29 cellular contexts compared by ENCODE assay signal in the genomic region with DNA sequence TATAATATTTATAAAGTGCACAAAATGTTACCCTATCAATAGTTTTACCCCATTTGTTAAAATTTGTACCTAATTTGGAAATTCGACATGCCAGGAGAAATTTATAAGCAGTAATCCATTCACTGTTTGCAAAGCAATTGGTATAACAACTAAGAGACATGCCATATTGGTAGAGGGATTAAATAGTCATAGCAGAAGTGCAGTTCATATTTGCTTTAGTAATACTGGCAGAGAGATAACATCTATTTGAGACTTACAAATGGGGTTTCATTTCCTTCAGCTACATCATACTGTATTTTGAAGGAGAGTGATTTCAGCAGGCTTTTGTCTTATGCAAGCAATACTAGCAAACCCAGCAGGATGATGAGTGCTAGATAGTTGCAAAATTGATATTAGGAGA.
DNase-seq lines count a peak whose midpoint lies in the region; ATAC-seq lines count a peak whose summit lies in the region.
"Had no signal": no experiment of that assay in that cellular context is flagged by ENCODE, and none has a peak within 500 bp of the region (broad histone marks: within the 10 kb centered on the region; RNA-seq: fewer than 3 reads in every experiment).

No MANE protein-coding gene starts in this region.

- H3K4me1 Mint-ChIP-seq in activated naive CD4-positive, alpha-beta T cell treated with anti-CD3 and anti-CD28 coated beads, Interleukin-2, amount 10 ng/mL, durations not matched to agents 7 days and 5 days = no peaks in the 10 kb centered on the region
- H3K4me1 Mint-ChIP-seq: nephron; stimulated activated effector memory CD8-positive, alpha-beta T cell treated with anti-CD3 and anti-CD28 coated beads, Interleukin-12 subunit alpha, Interleukin-12 subunit beta, amount 100 ng/mL, for 72 hours; T-helper 17 cell had no signal

- ATAC-seq in GM21619 (IDR thresholded peaks at IDR 0.05; ENCODE audit: unreplicated experiment) = no peak
- ATAC-seq: activated T-cell treated with anti-CD3 and anti-CD28 coated beads, Interleukin-2, amount 50 U/mL, for 72 hours; effector memory CD8-positive, alpha-beta T cell; left colon; psoas muscle; SK-N-SH treated with all-trans-retinoic acid at 6 μM for 48 hours; stimulated activated effector memory CD8-positive, alpha-beta T cell treated with anti-CD3 and anti-CD28 coated beads, Interleukin-12 subunit alpha, Interleukin-12 subunit beta, amount 100 ng/mL, for 72 hours; T-helper 17 cell had no signal

- no peak overlapping the region for H3K4me3 Mint-ChIP-seq in activated naive CD4-positive, alpha-beta T cell treated with anti-CD3 and anti-CD28 coated beads, Interleukin-2, amount 10 ng/mL, durations not matched to agents 7 days and 5 days
- H3K4me3 Mint-ChIP-seq: activated CD4-positive, alpha-beta memory T cell treated with anti-CD3 and anti-CD28 coated beads for 36 hours; activated T-cell treated with anti-CD3 and anti-CD28 coated beads, Interleukin-2, amount 50 U/mL, for 72 hours; effector memory CD8-positive, alpha-beta T cell; nephron; stimulated activated effector memory CD8-positive, alpha-beta T cell treated with anti-CD3 and anti-CD28 coated beads, Interleukin-12 subunit alpha, Interleukin-12 subunit beta, amount 100 ng/mL, for 72 hours; T-helper 17 cell had no signal

- DNase-seq in NCI-H1105 treated with DMSO at 0.1 percent for 48 hours (lab: John Stamatoyannopoulos, UW) (peak; percentile 18), NCI-H1105 (lab: John Stamatoyannopoulos, UW) (no peak), NCI-H1092 treated with DMSO at 0.1 percent for 48 hours (lab: John Stamatoyannopoulos, UW) (peak; percentile 78), NCI-H69 (lab: John Stamatoyannopoulos, UW) (peak; percentile 64), SHP77 (lab: John Stamatoyannopoulos, UW) (peak; percentile 85 to 94)
- no peak for DNase-seq in activated effector memory CD4-positive, alpha-beta T cell treated with anti-CD3 and anti-CD28 coated beads, Interleukin-2, amount 50 U/mL, for 16 hours
- no peak for DNase-seq in activated naive CD4-positive, alpha-beta T cell treated with anti-CD3 and anti-CD28 coated beads, Interleukin-2, amount 10 ng/mL, durations not matched to agents 7 days and 5 days
- DNase-seq: activated CD4-positive, alpha-beta memory T cell treated with anti-CD3 and anti-CD28 coated beads for 36 hours; activated CD4-positive, alpha-beta T cell treated with anti-CD3 and anti-CD28 coated beads for 1 hour; activated naive CD4-positive, alpha-beta T cell; activated T-cell treated with anti-CD3 and anti-CD28 coated beads, Interleukin-2, amount 50 U/mL, for 72 hours; C1 segment of cervical spinal cord; caudate nucleus; DMS79 treated with DMSO at 0.1 percent for 48 hours; effector memory CD8-positive, alpha-beta T cell; erythroblast; GDM1; glutamatergic neuron; Karpas-422; left colon; NCI-H2029; NCI-H446; psoas muscle; T-helper 17 cell; transverse colon had no signal

- H3K36me3 Mint-ChIP-seq in activated naive CD4-positive, alpha-beta T cell treated with anti-CD3 and anti-CD28 coated beads, Interleukin-2, amount 10 ng/mL, durations not matched to agents 7 days and 5 days = no peaks in the 10 kb centered on the region
- H3K36me3 Mint-ChIP-seq: activated CD4-positive, alpha-beta memory T cell treated with anti-CD3 and anti-CD28 coated beads for 36 hours; stimulated activated effector memory CD8-positive, alpha-beta T cell treated with anti-CD3 and anti-CD28 coated beads, Interleukin-12 subunit alpha, Interleukin-12 subunit beta, amount 100 ng/mL, for 72 hours had no signal

- CTCF ChIA-PET in activated naive CD4-positive, alpha-beta T cell treated with anti-CD3 and anti-CD28 coated beads, Interleukin-2, amount 10 ng/mL, durations not matched to agents 7 days and 5 days (lab: Charles Lee) = no interaction called here

- peaks cover 10% of the 10 kb centered on the region for H3K9me3 Mint-ChIP-seq in activated naive CD4-positive, alpha-beta T cell treated with anti-CD3 and anti-CD28 coated beads, Interleukin-2, amount 10 ng/mL, durations not matched to agents 7 days and 5 days
- H3K9me3 Mint-ChIP-seq: nephron had no signal

- no peak overlapping the region for H3K27ac Mint-ChIP-seq in activated naive CD4-positive, alpha-beta T cell treated with anti-CD3 and anti-CD28 coated beads, Interleukin-2, amount 10 ng/mL, durations not matched to agents 7 days and 5 days
- H3K27ac Mint-ChIP-seq: activated CD4-positive, alpha-beta memory T cell treated with anti-CD3 and anti-CD28 coated beads for 36 hours; activated T-cell treated with anti-CD3 and anti-CD28 coated beads, Interleukin-2, amount 50 U/mL, for 72 hours; effector memory CD8-positive, alpha-beta T cell; nephron; stimulated activated effector memory CD8-positive, alpha-beta T cell treated with anti-CD3 and anti-CD28 coated beads, Interleukin-12 subunit alpha, Interleukin-12 subunit beta, amount 100 ng/mL, for 72 hours; T-helper 17 cell had no signal

- H3K27me3 Mint-ChIP-seq in activated naive CD4-positive, alpha-beta T cell treated with anti-CD3 and anti-CD28 coated beads, Interleukin-2, amount 10 ng/mL, durations not matched to agents 7 days and 5 days = no peaks in the 10 kb centered on the region
- H3K27me3 Mint-ChIP-seq: activated CD4-positive, alpha-beta memory T cell treated with anti-CD3 and anti-CD28 coated beads for 36 hours; effector memory CD8-positive, alpha-beta T cell; T-helper 17 cell had no signal

Comparison
In these comparisons a context has a peak if more than half of its experiments do, and no peak if none do; other contexts are left out.
1. DNase-seq: peak in NCI-H1105 treated with DMSO at 0.1 percent for 48 hours (single experiment), NCI-H1092 treated with DMSO at 0.1 percent for 48 hours (single experiment), NCI-H69 (single experiment) and SHP77 (2 of 2); none in NCI-H1105 (single experiment), activated effector memory CD4-positive, alpha-beta T cell treated with anti-CD3 and anti-CD28 coated beads, Interleukin-2, amount 50 U/mL, for 16 hours (single experiment) and activated naive CD4-positive, alpha-beta T cell treated with anti-CD3 and anti-CD28 coated beads, Interleukin-2, amount 10 ng/mL, durations not matched to agents 7 days and 5 days (single experiment).